24 cellular contexts compared by ENCODE assay signal in genomic region chr16:12283596-12283995, GRCh38.
"Had no signal": no experiment of that assay in that cellular context is flagged by ENCODE, and none has a peak within 500 bp of the region (broad histone marks: within the 10 kb centered on the region; RNA-seq: fewer than 3 reads in every experiment).

No MANE protein-coding gene starts in this region.

- H3K27ac ChIP-seq: body of pancreas, colonic mucosa, epithelial cell of prostate, esophagus squamous epithelium, gastroesophageal sphincter had no signal

- H3K27me3 ChIP-seq: body of pancreas, colonic mucosa, esophagus squamous epithelium, gastroesophageal sphincter had no signal

- H3K4me3 Mint-ChIP-seq: activated CD4-positive, alpha-beta memory T cell treated with anti-CD3 and anti-CD28 coated beads, Interleukin-2, amount 10 ng/mL, durations not matched to agents 7 days and 5 days; activated CD4-positive, alpha-beta T cell treated with anti-CD3 and anti-CD28 coated beads, Interleukin-2, amount 10 ng/mL, durations not matched to agents 7 days and 5 days; activated naive CD8-positive, alpha-beta T cell; activated T-cell treated with anti-CD3 and anti-CD28 coated beads, Interleukin-2, amount 50 U/mL, for 4 hours; activated T-helper 17 cell treated with anti-CD3 and anti-CD28 coated beads, Interleukin-2, amount 50 U/mL, for 72 hours had no signal

- H3K27me3 Mint-ChIP-seq: activated CD4-positive, alpha-beta memory T cell treated with anti-CD3 and anti-CD28 coated beads, Interleukin-2, amount 10 ng/mL, durations not matched to agents 7 days and 5 days; activated CD4-positive, alpha-beta T cell treated with anti-CD3 and anti-CD28 coated beads, Interleukin-2, amount 10 ng/mL, durations not matched to agents 7 days and 5 days; activated naive CD8-positive, alpha-beta T cell; activated T-helper 17 cell treated with anti-CD3 and anti-CD28 coated beads, Interleukin-2, amount 50 U/mL, for 72 hours had no signal

- ATAC-seq: activated T-cell treated with anti-CD3 and anti-CD28 coated beads, Interleukin-2, amount 50 U/mL, for 4 hours; activated T-helper 17 cell treated with anti-CD3 and anti-CD28 coated beads, Interleukin-2, amount 50 U/mL, for 72 hours; body of pancreas; gastroesophageal sphincter had no signal

- H3K4me1 ChIP-seq: body of pancreas, colonic mucosa, gastroesophageal sphincter had no signal

- H3K9me3 Mint-ChIP-seq: activated CD4-positive, alpha-beta memory T cell treated with anti-CD3 and anti-CD28 coated beads, Interleukin-2, amount 10 ng/mL, durations not matched to agents 7 days and 5 days; activated CD4-positive, alpha-beta T cell treated with anti-CD3 and anti-CD28 coated beads, Interleukin-2, amount 10 ng/mL, durations not matched to agents 7 days and 5 days; activated T-cell treated with anti-CD3 and anti-CD28 coated beads, Interleukin-2, amount 50 U/mL, for 4 hours; activated T-helper 17 cell treated with anti-CD3 and anti-CD28 coated beads, Interleukin-2, amount 50 U/mL, for 72 hours had no signal

- H3K4me3 ChIP-seq: body of pancreas, colonic mucosa, esophagus squamous epithelium, gastroesophageal sphincter had no signal

- H3K9me3 ChIP-seq: body of pancreas, colonic mucosa, esophagus squamous epithelium, gastroesophageal sphincter had no signal

- H3K4me1 Mint-ChIP-seq: activated CD4-positive, alpha-beta memory T cell treated with anti-CD3 and anti-CD28 coated beads, Interleukin-2, amount 10 ng/mL, durations not matched to agents 7 days and 5 days; activated CD4-positive, alpha-beta T cell treated with anti-CD3 and anti-CD28 coated beads, Interleukin-2, amount 10 ng/mL, durations not matched to agents 7 days and 5 days; activated T-helper 17 cell treated with anti-CD3 and anti-CD28 coated beads, Interleukin-2, amount 50 U/mL, for 72 hours had no signal

- H3K27ac Mint-ChIP-seq: activated CD4-positive, alpha-beta memory T cell treated with anti-CD3 and anti-CD28 coated beads, Interleukin-2, amount 10 ng/mL, durations not matched to agents 7 days and 5 days; activated CD4-positive, alpha-beta T cell treated with anti-CD3 and anti-CD28 coated beads, Interleukin-2, amount 10 ng/mL, durations not matched to agents 7 days and 5 days; activated naive CD8-positive, alpha-beta T cell; activated T-helper 17 cell treated with anti-CD3 and anti-CD28 coated beads, Interleukin-2, amount 50 U/mL, for 72 hours had no signal

- DNase-seq: activated CD4-positive, alpha-beta memory T cell treated with anti-CD3 and anti-CD28 coated beads, Interleukin-2, amount 10 ng/mL, durations not matched to agents 7 days and 5 days; activated CD4-positive, alpha-beta T cell treated with anti-CD3 and anti-CD28 coated beads for 1 hour; activated CD4-positive, alpha-beta T cell treated with anti-CD3 and anti-CD28 coated beads for 4 hours; activated CD4-positive, alpha-beta T cell treated with anti-CD3 and anti-CD28 coated beads, Interleukin-2, amount 10 ng/mL, durations not matched to agents 7 days and 5 days; activated CD4-positive, alpha-beta T cell treated with anti-CD3 and anti-CD28 coated beads, Interleukin-2, amount 50 U/mL, for 4 hours; activated effector memory CD4-positive, alpha-beta T cell treated with Interleukin-2 at 50 U/mL for 16 hours; activated gamma-delta T cell treated with Interleukin-2 at 50 U/mL for 16 hours; activated naive CD4-positive, alpha-beta T cell treated with anti-CD3 and anti-CD28 coated beads, Interleukin-2, amount 50 U/mL, for 16 hours; activated naive CD4-positive, alpha-beta T cell treated with Interleukin-2 at 50 U/mL for 16 hours; activated T-cell treated with anti-CD3 and anti-CD28 coated beads, Interleukin-2, amount 50 U/mL, for 4 hours; amniotic stem cell; aorta; body of pancreas; central memory CD4-positive, alpha-beta T cell; cerebellar nuclear complex; colonic mucosa; effector CD8-positive, alpha-beta T cell; esophagus squamous epithelium; foreskin melanocyte; T-helper 2 cell had no signal

- H3K36me3 ChIP-seq: colonic mucosa had no signal
